In the genomic region with DNA sequence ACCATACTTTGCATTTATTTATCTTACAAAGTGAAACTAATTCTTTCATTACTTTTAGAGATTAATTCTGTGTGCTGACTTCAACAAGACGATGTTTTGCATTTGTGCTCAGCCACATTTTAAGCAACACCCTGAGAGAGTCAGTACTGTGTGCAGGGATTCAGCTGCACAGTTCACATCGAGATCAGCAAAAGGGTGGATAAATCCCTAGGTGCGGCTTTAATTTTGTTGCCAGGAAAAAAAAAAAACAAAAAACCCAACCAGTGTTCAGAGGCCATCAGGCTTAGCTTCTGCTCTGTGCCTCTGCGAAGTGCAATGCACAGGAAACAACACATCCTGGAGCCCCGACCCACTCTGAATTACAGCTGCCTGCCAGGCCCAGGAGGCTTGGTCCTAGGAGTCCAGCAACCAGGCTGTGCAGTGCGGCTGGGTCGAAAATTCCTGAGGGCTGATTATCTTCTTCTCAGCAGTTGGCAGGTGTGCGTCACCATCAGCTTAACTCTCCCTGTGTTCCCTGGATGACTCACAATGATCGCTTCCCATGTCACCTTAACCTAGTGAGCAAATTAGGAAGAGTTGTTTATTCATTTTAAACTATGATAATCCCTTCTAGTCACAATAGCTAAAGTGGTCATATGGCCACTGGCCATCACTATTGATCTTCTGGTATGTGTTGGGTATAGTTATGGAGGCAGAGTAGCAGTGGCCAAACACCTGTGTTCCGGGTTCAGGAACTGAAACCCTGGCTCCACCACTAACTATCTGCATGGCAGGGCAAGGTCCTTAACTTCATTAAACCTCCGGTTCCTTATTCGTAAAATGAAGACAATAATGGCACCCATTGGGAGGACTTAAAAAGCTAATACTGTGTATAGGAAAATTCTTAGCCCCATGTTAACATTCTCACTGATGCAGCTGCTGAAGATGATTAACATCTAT, we compare ENCODE assay signal across 11 cellular contexts. TPM values are rescaled to one million over a fixed set of nuclear protein-coding genes. Genes with fewer than 3 reads are reported as not detected.
DNase-seq lines count a peak whose midpoint lies in the region; ATAC-seq and TF ChIP-seq lines count a peak whose summit lies in the region.
"Had no signal": no experiment of that assay in that cellular context is flagged by ENCODE, and none has a peak within 500 bp of the region (broad histone marks: within the 10 kb centered on the region; RNA-seq: fewer than 3 reads in every experiment).

No MANE protein-coding gene starts in this region.

- H3K27me3 ChIP-seq in gastrocnemius medialis, result no peaks in the 10 kb centered on the region

- intact Hi-C loops in gastrocnemius medialis (cut with DNase I; ENCODE audit: low total_unique reads), result no loop called here

- TF ChIP-seq CTCF in epithelial cell of esophagus (IDR thresholded peaks at IDR 0.05; ENCODE audit: insufficient read depth, low read depth, low read length, missing control alignments), result no peak
- TF ChIP-seq CTCF in gastrocnemius medialis (IDR thresholded peaks at IDR 0.05 in 4 of 5, conservative IDR thresholded peaks at IDR 0.05 in 1 of 5), result no peak

- no peaks in the 10 kb centered on the region for H3K36me3 ChIP-seq in gastrocnemius medialis

- H3K4me1 ChIP-seq in gastrocnemius medialis, result no peaks in the 10 kb centered on the region
- H3K4me1 ChIP-seq: Caco-2 had no signal

- peak; percentile 39 for DNase-seq in HT-29 (ENCODE audit: low spot score)
- peak; percentile 91 for DNase-seq in epithelial cell of esophagus (ENCODE audit: low read depth)
- no peak for DNase-seq in activated naive CD4-positive, alpha-beta T cell (lab: John Stamatoyannopoulos, UW)
- no peak for DNase-seq in NCI-H345 treated with DMSO at 0.1 percent for 48 hours (lab: John Stamatoyannopoulos, UW; ENCODE audit: unreplicated experiment)
- no peak for DNase-seq in gastrocnemius medialis
- no peak for DNase-seq in NCI-H526 (lab: John Stamatoyannopoulos, UW)
- DNase-seq: NCI-H1930; stimulated activated CD4-positive, alpha-beta T cell treated with anti-CD3 and anti-CD28 coated beads, Interleukin-4, amount 100 ng/mL, for 4 hours had no signal

- H3K4me3 ChIP-seq in epithelial cell of esophagus (ENCODE audit: low read length) (no peak overlapping the region), gastrocnemius medialis (no peak overlapping the region)

- no peak overlapping the region for H3K27ac ChIP-seq in gastrocnemius medialis

- TF ChIP-seq POLR2A in gastrocnemius medialis (IDR thresholded peaks at IDR 0.05), result no peak

- H3K9me3 ChIP-seq in gastrocnemius medialis, result no peaks in the 10 kb centered on the region
- H3K9me3 ChIP-seq: Caco-2 had no signal

- in situ Hi-C loops in gastrocnemius medialis (cut with MboI; ENCODE audit: low sequenced_read_pairs in 4 of 4), result loop anchor here in 1 of 4 donors (25.0 kb wide), 1 partner anchor 208 kb away; no protein-coding TSS in a partner anchor

- ATAC-seq in GM18517 (IDR thresholded peaks at IDR 0.05; ENCODE audit: unreplicated experiment) (peak; percentile 92), GM21786 (IDR thresholded peaks at IDR 0.05; ENCODE audit: unreplicated experiment) (peak; percentile 43), gastrocnemius medialis (no peak)

RNA-seq across cellular contexts. Expression of a gene that starts 31.2 kb away (rescaled TPM):
- 37.8 and 48.1 TPM in 2 replicates for total RNA-seq in HT-29 (2014; rRNA removed; shearing (Covaris generic))
- total RNA-seq in gastrocnemius medialis, result 10 to 100 TPM; 59.2 to 97.0 (median 82.6) TPM

RNA-seq across cellular contexts. Expression of a gene that starts 31.3 kb away (rescaled TPM):
- under 0.01 TPM in 1 of 2 replicates, not detected in the other for total RNA-seq in HT-29 (2014; rRNA removed; shearing (Covaris generic))
- total RNA-seq in gastrocnemius medialis, result not detected
- total RNA-seq: Caco-2 had no signal

RNA-seq across cellular contexts. Expression of a gene that starts 51.8 kb away (rescaled TPM):
- total RNA-seq in HT-29 (2014; rRNA removed; shearing (Covaris generic)), result 11.3 and 12.9 TPM in 2 replicates
- total RNA-seq in gastrocnemius medialis, result 10 to 100 TPM in 3 of 4 donors, 1 to 10 TPM in 1; 7.7 to 15.2 (median 14.5) TPM

RNA-seq across cellular contexts. Expression of a gene that starts 52.1 kb away (rescaled TPM):
- total RNA-seq in HT-29 (2014; rRNA removed; shearing (Covaris generic)), result 1.9 and 3.3 TPM in 2 replicates
- total RNA-seq in gastrocnemius medialis, result 10 to 100 TPM in 1 of 4 donors, 1 to 10 TPM in 3; 1.8 to 11.6 (median 7.6) TPM

Comparison
In these comparisons a context has a peak if more than half of its experiments do, and no peak if none do; other contexts are left out.
1. ATAC-seq: peak in GM18517 (single experiment) and GM21786 (single experiment); none in gastrocnemius medialis (0 of 2).
2. DNase-seq: peak in HT-29 (single experiment) and epithelial cell of esophagus (single experiment); none in activated naive CD4-positive, alpha-beta T cell (0 of 4), NCI-H345 treated with DMSO at 0.1 percent for 48 hours (single experiment), gastrocnemius medialis (0 of 2) and NCI-H526 (0 of 2).